Comparison of ENCODE assay signal across 1 cellular context in genomic region chr19:53865918-53866696, GRCh38.
A peak's percentile ranks its signal among the peaks of the same experiment; 100 is the strongest.
TF ChIP-seq lines count a peak whose summit lies in the region.

No MANE protein-coding gene starts in this region.

TF ChIP-seq in HepG2, 621 proteins besides CTCF, POLR2A, EP300 and RAD21 (continues in another document):
- TF ChIP-seq ZSCAN31 (CRISPR knock-in tag; IDR thresholded peaks at IDR 0.05; ENCODE audit: low read depth) (no peak; the same call in 1 of the 2 replicates), ZBTB38 (CRISPR knock-in tag; IDR thresholded peaks at IDR 0.05) (peak; percentile 56; the same call in 1 of the 2 replicates), ZNF451 (CRISPR knock-in tag; IDR thresholded peaks at IDR 0.05) (0 out of 2 replicates have a peak, but pooled peaks have one; percentile 5), ZNF724P (CRISPR knock-in tag; IDR thresholded peaks at IDR 0.05; ENCODE audit: borderline replicate concordance) (no peak), NFKBIZ (CRISPR knock-in tag; IDR thresholded peaks at IDR 0.05) (no peak; the same call in 1 of the 2 replicates), ZMAT3 (CRISPR knock-in tag; conservative IDR thresholded peaks at IDR 0.05) (no peak), HOXA9 (CRISPR knock-in tag; IDR thresholded peaks at IDR 0.05; ENCODE audit: borderline replicate concordance) (no peak), ZNF7 (CRISPR knock-in tag; IDR thresholded peaks at IDR 0.05) (no peak), CREM (IDR thresholded peaks at IDR 0.05) (no peak; the same call in 1 of the 2 replicates), CREM (CRISPR knock-in tag; IDR thresholded peaks at IDR 0.05) (no peak), PRPF4 (IDR thresholded peaks at IDR 0.05; ENCODE audit: low read depth, low read length, poor library complexity, severe bottlenecking) (no peak), TCF12 (IDR thresholded peaks at IDR 0.05) (no peak), TCF12 (CRISPR knock-in tag; IDR thresholded peaks at IDR 0.05) (peak; percentile 85; the same call in 1 of the 2 replicates), PAXIP1 (CRISPR knock-in tag; conservative IDR thresholded peaks at IDR 0.05) (no peak; the same call in none of the 2 replicates), PITX1 (CRISPR knock-in tag; IDR thresholded peaks at IDR 0.05) (0 out of 2 replicates have a peak, but pooled peaks have one; percentile 10), BHLHE40 (IDR thresholded peaks at IDR 0.05; ENCODE audit: low read length) (no peak), ZBTB4 (CRISPR knock-in tag; IDR thresholded peaks at IDR 0.05; ENCODE audit: borderline replicate concordance) (no peak), ZNF570 (CRISPR knock-in tag; IDR thresholded peaks at IDR 0.05; ENCODE audit: borderline replicate concordance) (no peak), POGZ (CRISPR knock-in tag; IDR thresholded peaks at IDR 0.05) (0 out of 2 replicates have a peak, but pooled peaks have one; percentile 32), PAF1 (CRISPR knock-in tag; IDR thresholded peaks at IDR 0.05) (no peak), MIXL1 (CRISPR knock-in tag; IDR thresholded peaks at IDR 0.05) (no peak), CBX1 (IDR thresholded peaks at IDR 0.05; ENCODE audit: low read depth) (no peak), ZBTB7A (CRISPR knock-in tag; IDR thresholded peaks at IDR 0.05) (0 out of 2 replicates have a peak, but pooled peaks have one; percentile 27), MAFK (conservative IDR thresholded peaks at IDR 0.05 in 1 of 2, IDR thresholded peaks at IDR 0.05 in 1 of 2; ENCODE audit: low read length in 2 of 2) (no peak), KDM3A (CRISPR knock-in tag; IDR thresholded peaks at IDR 0.05; ENCODE audit: low read depth) (no peak), MYC (CRISPR knock-in tag; IDR thresholded peaks at IDR 0.05; ENCODE audit: borderline replicate concordance) (peak; percentile 42; the same call in 1 of the 2 replicates), ZNF75D (CRISPR knock-in tag; IDR thresholded peaks at IDR 0.05; ENCODE audit: borderline replicate concordance) (no peak), HDAC2 (CRISPR knock-in tag; IDR thresholded peaks at IDR 0.05) (no peak; the same call in none of the 2 replicates), PHB2 (IDR thresholded peaks at IDR 0.05; ENCODE audit: partially characterized antibody) (no peak), ZNF564 (CRISPR knock-in tag; IDR thresholded peaks at IDR 0.05) (no peak), SPEN (CRISPR knock-in tag; IDR thresholded peaks at IDR 0.05; ENCODE audit: low read depth) (peak; percentile 71; the same call in 1 of the 2 replicates), ZBTB44 (CRISPR knock-in tag; IDR thresholded peaks at IDR 0.05) (no peak), ZUFSP (CRISPR knock-in tag; IDR thresholded peaks at IDR 0.05; ENCODE audit: borderline replicate concordance) (no peak), HMGA1 (CRISPR knock-in tag; conservative IDR thresholded peaks at IDR 0.05) (no peak), TSC22D2 (CRISPR knock-in tag; IDR thresholded peaks at IDR 0.05; ENCODE audit: borderline replicate concordance) (no peak), LCORL (IDR thresholded peaks at IDR 0.05) (no peak), LCORL (CRISPR knock-in tag; IDR thresholded peaks at IDR 0.05) (peak; percentile 70; the same call in 1 of the 2 replicates), KDM1A (CRISPR knock-in tag; IDR thresholded peaks at IDR 0.05) (no peak; the same call in 1 of the 2 replicates), ZNF598 (CRISPR knock-in tag; IDR thresholded peaks at IDR 0.05; ENCODE audit: borderline replicate concordance) (no peak), ISL2 (CRISPR knock-in tag; IDR thresholded peaks at IDR 0.05) (no peak), ZIK1 (CRISPR knock-in tag; IDR thresholded peaks at IDR 0.05; ENCODE audit: borderline replicate concordance, low read depth) (no peak), DZIP1 (CRISPR knock-in tag; IDR thresholded peaks at IDR 0.05) (no peak), HNF4A (CRISPR knock-in tag; IDR thresholded peaks at IDR 0.05) (no peak)
- TF ChIP-seq, protein P1, sequence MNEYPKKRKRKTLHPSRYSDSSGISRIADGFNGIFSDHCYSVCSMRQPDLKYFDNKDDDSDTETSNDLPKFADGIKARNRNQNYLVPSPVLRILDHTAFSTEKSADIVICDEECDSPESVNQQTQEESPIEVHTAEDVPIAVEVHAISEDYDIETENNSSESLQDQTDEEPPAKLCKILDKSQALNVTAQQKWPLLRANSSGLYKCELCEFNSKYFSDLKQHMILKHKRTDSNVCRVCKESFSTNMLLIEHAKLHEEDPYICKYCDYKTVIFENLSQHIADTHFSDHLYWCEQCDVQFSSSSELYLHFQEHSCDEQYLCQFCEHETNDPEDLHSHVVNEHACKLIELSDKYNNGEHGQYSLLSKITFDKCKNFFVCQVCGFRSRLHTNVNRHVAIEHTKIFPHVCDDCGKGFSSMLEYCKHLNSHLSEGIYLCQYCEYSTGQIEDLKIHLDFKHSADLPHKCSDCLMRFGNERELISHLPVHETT (CRISPR knock-in tag; conservative IDR thresholded peaks at IDR 0.05) = no peak
- TF ChIP-seq, protein P2, sequence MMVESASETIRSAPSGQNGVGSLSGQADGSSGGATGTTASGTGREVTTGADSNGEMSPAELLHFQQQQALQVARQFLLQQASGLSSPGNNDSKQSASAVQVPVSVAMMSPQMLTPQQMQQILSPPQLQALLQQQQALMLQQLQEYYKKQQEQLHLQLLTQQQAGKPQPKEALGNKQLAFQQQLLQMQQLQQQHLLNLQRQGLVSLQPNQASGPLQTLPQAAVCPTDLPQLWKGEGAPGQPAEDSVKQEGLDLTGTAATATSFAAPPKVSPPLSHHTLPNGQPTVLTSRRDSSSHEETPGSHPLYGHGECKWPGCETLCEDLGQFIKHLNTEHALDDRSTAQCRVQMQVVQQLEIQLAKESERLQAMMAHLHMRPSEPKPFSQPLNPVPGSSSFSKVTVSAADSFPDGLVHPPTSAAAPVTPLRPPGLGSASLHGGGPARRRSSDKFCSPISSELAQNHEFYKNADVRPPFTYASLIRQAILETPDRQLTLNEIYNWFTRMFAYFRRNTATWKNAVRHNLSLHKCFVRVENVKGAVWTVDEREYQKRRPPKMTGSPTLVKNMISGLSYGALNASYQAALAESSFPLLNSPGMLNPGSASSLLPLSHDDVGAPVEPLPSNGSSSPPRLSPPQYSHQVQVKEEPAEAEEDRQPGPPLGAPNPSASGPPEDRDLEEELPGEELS (CRISPR knock-in tag; IDR thresholded peaks at IDR 0.05) = peak; percentile 56; the same call in 1 of the 2 replicates
- TF ChIP-seq, protein P3, sequence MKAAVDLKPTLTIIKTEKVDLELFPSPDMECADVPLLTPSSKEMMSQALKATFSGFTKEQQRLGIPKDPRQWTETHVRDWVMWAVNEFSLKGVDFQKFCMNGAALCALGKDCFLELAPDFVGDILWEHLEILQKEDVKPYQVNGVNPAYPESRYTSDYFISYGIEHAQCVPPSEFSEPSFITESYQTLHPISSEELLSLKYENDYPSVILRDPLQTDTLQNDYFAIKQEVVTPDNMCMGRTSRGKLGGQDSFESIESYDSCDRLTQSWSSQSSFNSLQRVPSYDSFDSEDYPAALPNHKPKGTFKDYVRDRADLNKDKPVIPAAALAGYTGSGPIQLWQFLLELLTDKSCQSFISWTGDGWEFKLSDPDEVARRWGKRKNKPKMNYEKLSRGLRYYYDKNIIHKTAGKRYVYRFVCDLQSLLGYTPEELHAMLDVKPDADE (CRISPR knock-in tag; IDR thresholded peaks at IDR 0.05) = no peak
- TF ChIP-seq, protein P4, sequence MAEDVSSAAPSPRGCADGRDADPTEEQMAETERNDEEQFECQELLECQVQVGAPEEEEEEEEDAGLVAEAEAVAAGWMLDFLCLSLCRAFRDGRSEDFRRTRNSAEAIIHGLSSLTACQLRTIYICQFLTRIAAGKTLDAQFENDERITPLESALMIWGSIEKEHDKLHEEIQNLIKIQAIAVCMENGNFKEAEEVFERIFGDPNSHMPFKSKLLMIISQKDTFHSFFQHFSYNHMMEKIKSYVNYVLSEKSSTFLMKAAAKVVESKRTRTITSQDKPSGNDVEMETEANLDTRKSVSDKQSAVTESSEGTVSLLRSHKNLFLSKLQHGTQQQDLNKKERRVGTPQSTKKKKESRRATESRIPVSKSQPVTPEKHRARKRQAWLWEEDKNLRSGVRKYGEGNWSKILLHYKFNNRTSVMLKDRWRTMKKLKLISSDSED (CRISPR knock-in tag; IDR thresholded peaks at IDR 0.05) = no peak
